ENCODE assay signal across 15 cellular contexts in genomic region chr4:124449881-124450280, GRCh38.
DNase-seq lines count a peak whose midpoint lies in the region; ATAC-seq and TF ChIP-seq lines count a peak whose summit lies in the region.
"Had no signal": no experiment of that assay in that cellular context is flagged by ENCODE, and none has a peak within 500 bp of the region (broad histone marks: within the 10 kb centered on the region; RNA-seq: fewer than 3 reads in every experiment).

No MANE protein-coding gene starts in this region.

- H3K79me2 ChIP-seq in GM23248 (ENCODE audit: insufficient read depth): no peaks in the 10 kb centered on the region

- no peaks in the 10 kb centered on the region for H4K20me1 ChIP-seq in GM23248 (ENCODE audit: insufficient read depth)
- H4K20me1 ChIP-seq: BLaER1 treated with 17β-estradiol and CSF1 and Interleukin-3, amounts not matched to agents 10 nM and 100 nM had no signal

- in situ Hi-C loops in GM23248 (cut with MboI): no loop called here

- H2AFZ ChIP-seq in GM23248: peak overlapping the region; percentile 38; the same call in 1 of the 2 replicates

- peaks cover 10% of the 10 kb centered on the region; the same call in 1 of the 2 replicates for H3F3A ChIP-seq in GM23248 (ENCODE audit: insufficient read depth)

- peak; percentile 64 for DNase-seq in AG10803 (ENCODE audit: low read depth)
- DNase-seq in GM23248: no peak
- DNase-seq in adipocyte (ENCODE audit: low read depth): peak; percentile 65
- no peak for DNase-seq in 8988T
- DNase-seq in NK-92 (lab: John Stamatoyannopoulos, UW; ENCODE audit: unreplicated experiment): no peak
- DNase-seq in iPS-NIHi11 (ENCODE audit: low spot score): no peak
- DNase-seq: CD4-positive, CD25-positive, alpha-beta regulatory T cell; DMS53; GOT3; H9 had no signal

- TF ChIP-seq CTCF in AG10803 (conservative IDR thresholded peaks at IDR 0.05; ENCODE audit: low read length): no peak

- H3K9me3 ChIP-seq in GM23248 (ENCODE audit: low read depth) (no peaks in the 10 kb centered on the region), adipocyte (ENCODE audit: control insufficient read depth, low read length) (peaks cover 13% of the 10 kb centered on the region)
- H3K9me3 ChIP-seq: A549 had no signal

- H3K4me3 ChIP-seq in AG10803 (ENCODE audit: low read length) (no peak overlapping the region), GM23248 (no peak overlapping the region), adipocyte (ENCODE audit: low read length) (no peak overlapping the region)
- H3K4me3 ChIP-seq: A549; BLaER1 treated with 17β-estradiol and CSF1 and Interleukin-3, amounts not matched to agents 10 nM and 100 nM; K562 had no signal

- H3K27me3 ChIP-seq in GM23248 (replicated peaks; ENCODE audit: insufficient read depth) (no peaks in the 10 kb centered on the region), adipocyte (replicated peaks; ENCODE audit: control insufficient read depth, insufficient read depth, low read length) (no peaks in the 10 kb centered on the region)
- H3K27me3 ChIP-seq: BLaER1 treated with 17β-estradiol and CSF1 and Interleukin-3, amounts not matched to agents 10 nM and 100 nM had no signal

- H3K36me3 ChIP-seq in GM23248 (ENCODE audit: low read depth) (no peaks in the 10 kb centered on the region), adipocyte (ENCODE audit: control insufficient read depth, insufficient read depth, low read length, severe bottlenecking) (no peaks in the 10 kb centered on the region)
- H3K36me3 ChIP-seq: BLaER1 treated with 17β-estradiol and CSF1 and Interleukin-3, amounts not matched to agents 10 nM and 100 nM had no signal

- H3K4me2 ChIP-seq in GM23248 (ENCODE audit: unreplicated experiment): peak overlapping the region; percentile 40
- H3K4me2 ChIP-seq: A549; BLaER1 treated with 17β-estradiol and CSF1 and Interleukin-3, amounts not matched to agents 10 nM and 100 nM had no signal

- H3K27ac ChIP-seq in GM23248: peak overlapping the region; percentile 62
- H3K27ac ChIP-seq: A549; BLaER1 treated with 17β-estradiol and CSF1 and Interleukin-3, amounts not matched to agents 10 nM and 100 nM; HL-60 had no signal

- no peak for ATAC-seq in HG03045 (IDR thresholded peaks at IDR 0.05; ENCODE audit: unreplicated experiment)
- ATAC-seq: A549, K562 had no signal

- H3K9ac ChIP-seq in GM23248: no peak overlapping the region
- no peak overlapping the region for H3K9ac ChIP-seq in adipocyte (ENCODE audit: low read length)
- H3K9ac ChIP-seq: BLaER1 treated with 17β-estradiol and CSF1 and Interleukin-3, amounts not matched to agents 10 nM and 100 nM had no signal

- peaks cover 21% of the 10 kb centered on the region for H3K4me1 ChIP-seq in GM23248 (ENCODE audit: insufficient read depth)
- peaks cover 15% of the 10 kb centered on the region for H3K4me1 ChIP-seq in adipocyte (ENCODE audit: control insufficient read depth, insufficient read depth, low read length)
- H3K4me1 ChIP-seq: BLaER1 treated with 17β-estradiol and CSF1 and Interleukin-3, amounts not matched to agents 10 nM and 100 nM had no signal

- WGBS in GM23248 (ENCODE audit: low coverage in 1 of 2, low lambda C conversion rate in 2 of 2, missing lambda C conversion rate in 2 of 2), 2 experiments: 15 to 22% methylated on average over 1 of the region's 1 CpG

- no peaks in the 10 kb centered on the region for H3K9me2 ChIP-seq in GM23248 (ENCODE audit: insufficient read depth)

Comparison
In these comparisons a context has a peak if more than half of its experiments do, and no peak if none do; other contexts are left out.
1. DNase-seq: peak in AG10803 (single experiment) and adipocyte (single experiment); none in GM23248 (single experiment), 8988T (single experiment), NK-92 (single experiment) and iPS-NIHi11 (single experiment).